26 cellular contexts compared by ENCODE assay signal in the genomic region with DNA sequence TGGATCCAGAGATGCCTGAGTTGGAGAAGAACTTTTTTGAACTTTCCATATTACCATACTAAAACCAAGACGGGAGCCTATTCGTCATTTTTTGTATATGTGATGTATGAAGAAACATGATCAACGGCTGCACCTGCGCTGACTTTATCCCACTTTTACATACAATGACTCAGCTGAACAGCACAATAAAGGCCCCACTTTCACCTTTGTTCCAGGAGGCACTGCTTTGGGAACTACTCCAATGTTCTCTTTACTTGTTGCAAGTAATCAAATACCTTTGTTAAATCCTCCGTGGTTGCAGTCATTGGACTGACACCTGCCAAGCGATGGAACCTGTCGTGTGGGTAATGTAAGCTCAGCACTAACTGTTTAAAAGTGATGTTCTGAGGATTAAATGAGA.
"Had no signal": no experiment of that assay in that cellular context is flagged by ENCODE, and none has a peak within 500 bp of the region (broad histone marks: within the 10 kb centered on the region; RNA-seq: fewer than 3 reads in every experiment).

No MANE protein-coding gene starts in this region.

- H3K4me1 ChIP-seq: ascending aorta, esophagus muscularis mucosa, prostate gland, spleen, upper lobe of right lung had no signal

- FAIRE-seq: colon, endothelial cell of umbilical vein, frontal cortex had no signal

- H3K36me3 ChIP-seq: adrenal gland, ascending aorta, esophagus muscularis mucosa, ovary, prostate gland, spleen, thoracic aorta, upper lobe of right lung had no signal

- H3K79me2 ChIP-seq: hepatocyte had no signal

- H3K4me3 ChIP-seq: adrenal gland, ascending aorta, dorsolateral prefrontal cortex, esophagus muscularis mucosa, hepatocyte, ovary, prostate gland, spleen, thoracic aorta, upper lobe of right lung had no signal

- H3K27me3 ChIP-seq: adrenal gland, ascending aorta, hepatocyte, ovary, upper lobe of right lung had no signal

- H3K27ac ChIP-seq: adrenal gland, ascending aorta, dorsolateral prefrontal cortex, esophagus muscularis mucosa, hepatocyte, ovary, prostate gland, spleen, thoracic aorta, upper lobe of right lung had no signal

- H3K4me2 ChIP-seq: hepatocyte had no signal

- H3K9me3 ChIP-seq: adrenal gland, ascending aorta, esophagus muscularis mucosa, ovary, prostate gland, spleen, thoracic aorta, upper lobe of right lung had no signal

- H2AFZ ChIP-seq: hepatocyte had no signal

- DNase-seq: activated B cell treated with CpG ODN at 0.5 μM for 24 hours; activated CD4-positive, alpha-beta T cell treated with anti-CD3 and anti-CD28 coated beads for 36 hours; activated CD4-positive, alpha-beta T cell treated with anti-CD3 and anti-CD28 coated beads, Interleukin-2, amount 50 U/mL, for 4 hours; activated CD8-positive, alpha-beta memory T cell treated with anti-CD3 and anti-CD28 coated beads, Interleukin-2, amount 50 U/mL, for 48 hours; activated naive CD4-positive, alpha-beta T cell; activated T-cell treated with anti-CD3 and anti-CD28 coated beads, Interleukin-2, amount 50 U/mL, for 4 hours; adrenal gland; dorsolateral prefrontal cortex; effector memory CD8-positive, alpha-beta T cell; glutamatergic neuron; kidney glomerular epithelial cell; midbrain; ovary; spleen; stimulated activated CD4-positive, alpha-beta T cell treated with anti-CD3 and anti-CD28 coated beads, Interleukin-4, amount 100 ng/mL, for 1 hour; stimulated activated naive CD4-positive, alpha-beta T cell treated with Interleukin-2 at 50 U/mL for 16 hours; upper lobe of right lung had no signal

- ATAC-seq: activated CD4-positive, alpha-beta T cell treated with anti-CD3 and anti-CD28 coated beads for 36 hours; activated T-cell treated with anti-CD3 and anti-CD28 coated beads, Interleukin-2, amount 50 U/mL, for 4 hours; effector memory CD8-positive, alpha-beta T cell; natural killer cell treated with Interleukin-12 subunit alpha and Interleukin-12 subunit beta and Interleukin-15 and Interleukin-18, amount 100 ng/mL, for 72 hours; upper lobe of right lung had no signal
